ENCODE assay signal across 15 cellular contexts in the genomic region with DNA sequence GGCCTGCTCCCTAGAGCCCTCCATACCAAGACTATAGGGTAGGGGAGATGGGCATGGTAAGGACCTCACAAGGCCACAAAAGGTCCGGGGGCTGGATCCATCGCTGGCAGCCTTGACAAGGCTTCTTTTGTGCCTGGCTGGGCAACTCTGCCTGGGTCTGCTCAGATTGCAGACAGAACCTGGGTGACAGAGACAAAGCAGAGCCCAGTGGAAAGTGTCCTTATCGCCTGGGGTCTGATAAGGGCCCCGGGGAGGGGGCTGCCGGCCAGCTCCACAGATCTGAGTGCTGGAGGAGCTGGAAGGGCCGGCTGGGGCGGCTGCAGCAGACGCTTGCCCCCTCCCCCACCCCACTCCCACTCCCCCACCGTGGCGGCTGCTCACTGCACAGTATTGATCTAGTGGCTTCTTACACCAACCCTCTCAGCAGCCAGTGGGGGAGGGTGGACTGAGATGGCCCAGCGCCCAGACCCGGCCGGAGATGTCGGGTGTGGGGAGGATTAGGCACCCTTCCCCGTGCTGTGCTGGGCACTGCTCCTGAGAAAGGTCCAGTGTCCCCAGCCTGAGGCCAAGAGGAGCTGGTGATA. TPM values are rescaled to one million over a fixed set of nuclear protein-coding genes. Genes with fewer than 3 reads are reported as not detected.
A peak's percentile ranks its signal among the peaks of the same experiment; 100 is the strongest.
DNase-seq lines count a peak whose midpoint lies in the region; ATAC-seq, FAIRE-seq and TF ChIP-seq lines count a peak whose summit lies in the region.
"Had no signal": no experiment of that assay in that cellular context is flagged by ENCODE, and none has a peak within 500 bp of the region (broad histone marks: within the 10 kb centered on the region; RNA-seq: fewer than 3 reads in every experiment).

No MANE protein-coding gene starts in this region.

- H3K4me3 ChIP-seq in left ventricle myocardium inferior (peak overlapping the region; percentile 27), pancreas (no peak overlapping the region), kidney (ENCODE audit: low read length in 2 of 2) (no peak overlapping the region)
- H3K4me3 ChIP-seq: SJCRH30 had no signal

- ATAC-seq in pancreas: peak; percentile 80 to 86 (median 83)
- ATAC-seq in GM19324 (IDR thresholded peaks at IDR 0.05; ENCODE audit: low FRiP score, unreplicated experiment): no peak
- ATAC-seq in GM18519 (IDR thresholded peaks at IDR 0.05; ENCODE audit: low FRiP score, unreplicated experiment): no peak
- ATAC-seq: natural killer cell had no signal

- DNase-seq in ELF-1 (ENCODE audit: low read depth, low spot score): peak; percentile 83
- peak; percentile 62 for DNase-seq in left ventricle myocardium inferior
- peak; percentile 81 to 94 (median 87) for DNase-seq in pancreas
- no peak for DNase-seq in kidney
- DNase-seq in T-helper 1 cell: no peak
- DNase-seq: activated CD4-positive, CD25-positive, alpha-beta regulatory T cell treated with anti-CD3 and anti-CD28 coated beads, Interleukin-2, amount 50 U/mL, for 72 hours; AML-193; natural killer cell; NCI-H446 treated with DMSO at 0.1 percent for 48 hours had no signal

- H3K4me1 ChIP-seq in left ventricle myocardium inferior: peaks cover 89% of the 10 kb centered on the region
- peaks cover 27 to 41% (median 39%) of the 10 kb centered on the region in 3 donors for H3K4me1 ChIP-seq in pancreas
- peaks cover 14 to 16% of the 10 kb centered on the region in 2 donors for H3K4me1 ChIP-seq in kidney (ENCODE audit: control insufficient read depth in 1 of 2, insufficient read depth in 1 of 2, low read depth in 1 of 2, low read length in 2 of 2)
- H3K4me1 ChIP-seq: SJCRH30 had no signal

- H3K9ac ChIP-seq in kidney (ENCODE audit: low read length in 2 of 2): no peak overlapping the region

- H3K27me3 ChIP-seq in left ventricle myocardium inferior (ENCODE audit: low read depth) (no peaks in the 10 kb centered on the region), pancreas (no peaks in the 10 kb centered on the region)

- FAIRE-seq in pancreas (lab: Jason Lieb, UNC): no peak
- FAIRE-seq in kidney (lab: Jason Lieb, UNC): no peak
- FAIRE-seq: bronchial epithelial cell had no signal

- WGBS in pancreas, 2 donors: 5 to 7% methylated on average over 14 to 15 of the region's 15 CpGs

- H3K36me3 ChIP-seq in left ventricle myocardium inferior (peaks cover 6% of the 10 kb centered on the region), pancreas (no peaks in the 10 kb centered on the region), kidney (ENCODE audit: control insufficient read depth in 1 of 2, insufficient read depth in 2 of 2, low read length in 2 of 2) (no peaks in the 10 kb centered on the region)
- H3K36me3 ChIP-seq: SJCRH30 had no signal

- intact Hi-C loops in left ventricle myocardium inferior (cut with micrococcal nuclease) (loop anchor here (5.0 kb wide), 1 partner anchor 94 kb away; a partner anchor contains a TSS), pancreas (cut with DNase I) (no loop called here), kidney (cut with DNase I) (no loop called here)

- H3K27ac ChIP-seq in VCaP (peak overlapping the region; percentile 63), left ventricle myocardium inferior (replicated peaks) (peak overlapping the region; percentile 96), pancreas (peak overlapping the region; percentile 56 to 78 (median 64)), kidney (ENCODE audit: low read depth in 2 of 2, low read length in 2 of 2) (no peak overlapping the region)
- H3K27ac ChIP-seq: HL-60, SJCRH30 had no signal

- TF ChIP-seq CTCF in VCaP (conservative IDR thresholded peaks at IDR 0.05) (no peak), left ventricle myocardium inferior (IDR thresholded peaks at IDR 0.05; ENCODE audit: borderline replicate concordance) (no peak), pancreas (IDR thresholded peaks at IDR 0.05) (no peak), kidney (IDR thresholded peaks at IDR 0.05; ENCODE audit: borderline replicate concordance, extremely low read depth, insufficient read depth) (no peak)

- H3K9me3 ChIP-seq in left ventricle myocardium inferior (replicated peaks): no peaks in the 10 kb centered on the region
- H3K9me3 ChIP-seq in pancreas: no peaks in the 10 kb centered on the region
- no peaks in the 10 kb centered on the region for H3K9me3 ChIP-seq in kidney (ENCODE audit: control insufficient read depth in 1 of 2, low read length in 2 of 2)
- H3K9me3 ChIP-seq: SJCRH30 had no signal

RNA-seq across cellular contexts. Expression of a gene that starts 7.2 kb away (rescaled TPM):
- total RNA-seq in left ventricle myocardium inferior (64.1 TPM), pancreas (10 to 100 TPM; 11.2 to 30.2 (median 17.7) TPM), kidney (31.4 TPM)
- polyA plus RNA-seq in pancreas (10 to 100 TPM; 22.3 to 24.0 TPM), kidney (ENCODE audit: insufficient read depth, low read depth, low replicate concordance) (19.1 TPM)

RNA-seq across cellular contexts. Expression of a gene that starts 31.6 kb away (rescaled TPM):
- 35.2 TPM for total RNA-seq in left ventricle myocardium inferior
- total RNA-seq in pancreas: 10 to 100 TPM; 13.5 to 23.6 (median 17.7) TPM
- 10 to 100 TPM; 16.5 to 19.3 TPM for polyA plus RNA-seq in pancreas
- 32.8 TPM for total RNA-seq in kidney
- polyA plus RNA-seq in kidney (ENCODE audit: insufficient read depth, low read depth, low replicate concordance): 18.3 TPM

RNA-seq across cellular contexts. Expression of a gene that starts 32.3 kb away (rescaled TPM):
- 10.0 TPM for total RNA-seq in left ventricle myocardium inferior
- 1 to 10 TPM; 3.5 to 7.0 (median 4.9) TPM for total RNA-seq in pancreas
- 1 to 10 TPM; 3.9 to 4.0 TPM for polyA plus RNA-seq in pancreas
- total RNA-seq in kidney: 10.9 TPM
- polyA plus RNA-seq in kidney (ENCODE audit: insufficient read depth, low read depth, low replicate concordance): 2.9 TPM

Comparison
In these comparisons a context has a peak if more than half of its experiments do, and no peak if none do; other contexts are left out.
1. DNase-seq: peak in ELF-1 (single experiment), left ventricle myocardium inferior (single experiment) and pancreas (6 of 6); none in kidney (single experiment) and T-helper 1 cell (0 of 5).
2. H3K27ac ChIP-seq: peak in VCaP (single experiment), left ventricle myocardium inferior (single experiment) and pancreas (4 of 4); none in kidney (0 of 2).
3. ATAC-seq: peak in pancreas (4 of 4); none in GM19324 (single experiment) and GM18519 (single experiment).